10 cellular contexts compared by ENCODE assay signal in the genomic region with DNA sequence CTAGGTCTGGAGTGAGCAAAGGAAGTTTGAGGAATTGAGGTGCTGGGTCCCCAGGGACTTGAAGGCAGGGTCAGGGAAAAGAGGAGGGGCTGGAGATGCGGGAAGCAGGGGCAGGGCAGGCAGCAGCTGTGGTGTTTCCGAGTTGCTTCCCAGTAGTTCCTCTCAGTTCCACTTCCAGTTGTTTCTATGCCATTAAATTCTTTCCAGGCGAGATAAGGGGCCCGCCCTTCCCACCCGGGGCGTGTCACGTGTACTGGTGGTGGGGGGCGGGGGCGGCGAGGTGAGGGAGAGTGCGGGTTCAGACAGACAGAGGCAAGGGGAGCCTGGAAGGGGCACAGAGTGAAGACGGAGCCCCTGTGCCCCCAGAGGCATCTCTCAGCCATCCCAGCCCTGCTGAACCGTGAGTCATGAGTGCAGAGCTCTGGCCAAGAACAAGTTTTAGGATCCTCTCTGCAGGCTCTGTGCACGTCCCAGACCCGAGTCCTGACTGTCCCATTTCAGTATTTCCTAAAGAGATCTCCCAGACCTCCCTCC. TPM values are rescaled to one million over a fixed set of nuclear protein-coding genes. Genes with fewer than 3 reads are reported as not detected.
DNase-seq lines count a peak whose midpoint lies in the region; ATAC-seq and TF ChIP-seq lines count a peak whose summit lies in the region.
"Had no signal": no experiment of that assay in that cellular context is flagged by ENCODE, and none has a peak within 500 bp of the region (broad histone marks: within the 10 kb centered on the region; RNA-seq: fewer than 3 reads in every experiment).

No MANE protein-coding gene starts in this region.

- H3K4me1 ChIP-seq in A673 (ENCODE audit: insufficient read depth, low read length, poor library complexity, severe bottlenecking) = peaks cover 14% of the 10 kb centered on the region
- H3K4me1 ChIP-seq in Peyer's patch = peaks cover 0 to 30% (median 2%) of the 10 kb centered on the region in 4 donors

- peak overlapping the region; percentile 12 for H3K4me3 Mint-ChIP-seq in nephron progenitor cell
- H3K4me3 Mint-ChIP-seq: CD8-positive, alpha-beta T cell; T-helper 1 cell treated with Interleukin-12 subunit alpha and Interleukin-12 subunit beta and Interleukin-4 antibody, amounts not matched to agents 30 μg/mL and 1 μg/mL, for 36 hours had no signal

- peak; percentile 40 for DNase-seq in A673 (ENCODE audit: low spot score)
- DNase-seq in Peyer's patch = peak in 2 of 3 donors; percentile 60 to 70
- peak; percentile 46 for DNase-seq in fibroblast of peridontal ligament (ENCODE audit: extremely low read depth)
- DNase-seq in nephron progenitor cell = no peak
- no peak for DNase-seq in SW480 (ENCODE audit: low spot score)
- DNase-seq in NK-92 treated with Interleukin-12 subunit alpha and Interleukin-12 subunit beta, amount 100 ng/mL, for 24 hours (lab: John Stamatoyannopoulos, UW) = no peak
- no peak for DNase-seq in HuH-7 (ENCODE audit: low spot score)
- DNase-seq: CD8-positive, alpha-beta T cell had no signal

- no peak overlapping the region for H3K27ac Mint-ChIP-seq in nephron progenitor cell
- H3K27ac Mint-ChIP-seq: CD8-positive, alpha-beta T cell; T-helper 1 cell treated with Interleukin-12 subunit alpha and Interleukin-12 subunit beta and Interleukin-4 antibody, amounts not matched to agents 30 μg/mL and 1 μg/mL, for 36 hours had no signal

- no peak for ATAC-seq in GM21529 (IDR thresholded peaks at IDR 0.05; ENCODE audit: unreplicated experiment)

- H3K9me3 ChIP-seq in A673 (ENCODE audit: low read depth, low read length, poor library complexity, severe bottlenecking) (no peaks in the 10 kb centered on the region), Peyer's patch (no peaks in the 10 kb centered on the region)

- CTCF ChIA-PET in A673 (lab: Charles Lee) = interaction anchor here (2.3 kb wide), 1 partner anchor 11 kb away, joined by 6 read pairs; no protein-coding TSS in a partner anchor

- intact Hi-C loops in A673 (cut with micrococcal nuclease; ENCODE audit: unreplicated experiment) = no loop called here

- H3K27ac ChIP-seq in A673 (ENCODE audit: low read depth, low read length, poor library complexity, severe bottlenecking) (no peak overlapping the region), Peyer's patch (peak overlapping the region; percentile 66 to 83 (median 74))

- POLR2A ChIA-PET in A673 (lab: Charles Lee; ENCODE audit: low non-redundant PET) = no interaction called here

- peaks cover 5% of the 10 kb centered on the region for H3K27me3 ChIP-seq in A673 (replicated peaks; ENCODE audit: insufficient read depth, low read depth, low read length, poor library complexity)
- no peaks in the 10 kb centered on the region for H3K27me3 ChIP-seq in Peyer's patch

- BruUV-seq in A673 (replicated peaks; lab: Mats Ljungman, UMichigan) = no TSS peak

- peaks cover 69% of the 10 kb centered on the region for H3K27me3 Mint-ChIP-seq in nephron progenitor cell (ENCODE audit: low read depth, poor library complexity)

- no peak overlapping the region for H3K4me3 ChIP-seq in A673 (ENCODE audit: low read depth, low read length, poor library complexity, severe bottlenecking)
- H3K4me3 ChIP-seq in Peyer's patch = peak overlapping the region; percentile 20 to 46 (median 31)

- no peaks in the 10 kb centered on the region for H3K9me3 Mint-ChIP-seq in nephron progenitor cell
- H3K9me3 Mint-ChIP-seq: CD8-positive, alpha-beta T cell; T-helper 1 cell treated with Interleukin-12 subunit alpha and Interleukin-12 subunit beta and Interleukin-4 antibody, amounts not matched to agents 30 μg/mL and 1 μg/mL, for 36 hours had no signal

- TF ChIP-seq CTCF in A673 (conservative IDR thresholded peaks at IDR 0.05; ENCODE audit: low read depth, low read length) (no peak), Peyer's patch (IDR thresholded peaks at IDR 0.05) (no peak), nephron progenitor cell (IDR thresholded peaks at IDR 0.05) (no peak)

- no peaks in the 10 kb centered on the region for H3K36me3 Mint-ChIP-seq in nephron progenitor cell (ENCODE audit: low read depth)

- peaks cover 27% of the 10 kb centered on the region for H3K4me1 Mint-ChIP-seq in nephron progenitor cell

- TF ChIP-seq POLR2A in Peyer's patch (IDR thresholded peaks at IDR 0.05) = no peak

- H3K36me3 ChIP-seq in A673 (ENCODE audit: insufficient read depth, low read length, poor library complexity, severe bottlenecking) = no peaks in the 10 kb centered on the region
- H3K36me3 ChIP-seq in Peyer's patch = no peaks in the 10 kb centered on the region

RNA-seq across cellular contexts. Expression of gene TNXB, which starts 1.0 kb away (rescaled TPM):
- total RNA-seq in A673 (2021) (11.5 and 13.6 TPM in 2 replicates), Peyer's patch (100 to 1,000 TPM in 2 of 4 donors, 10 to 100 TPM in 2; 38.5 to 301 (median 117) TPM)

RNA-seq across cellular contexts. Expression of gene ATF6B, which starts 19.9 kb away (rescaled TPM):
- total RNA-seq in A673 (2021) = 70.2 and 74.7 TPM in 2 replicates
- total RNA-seq in Peyer's patch = 100 to 1,000 TPM in 3 of 4 donors, 10 to 100 TPM in 1; 75.3 to 408 (median 156) TPM

RNA-seq across cellular contexts. Expression of gene FKBPL, which starts 21.9 kb away (rescaled TPM):
- total RNA-seq in A673 (2021) (13.5 and 14.1 TPM in 2 replicates), Peyer's patch (1 to 10 TPM; 5.1 to 6.6 (median 5.6) TPM)

RNA-seq across cellular contexts. Expression of gene PRRT1, which starts 43.6 kb away (rescaled TPM):
- total RNA-seq in A673 (2021) (4.5 and 4.7 TPM in 2 replicates), Peyer's patch (1 to 10 TPM in 3 of 4 donors, not detected in 1; 3.1 to 4.1 (median 3.8) TPM)

RNA-seq across cellular contexts. Expression of gene PPT2, which starts 45.8 kb away (rescaled TPM):
- total RNA-seq in A673 (2021) = 58.6 and 70.9 TPM in 2 replicates
- total RNA-seq in Peyer's patch = 100 to 1,000 TPM in 1 of 4 donors, 10 to 100 TPM in 2, 1 to 10 TPM in 1; 7.4 to 121 (median 26.9) TPM

Comparison
In these comparisons a context has a peak if more than half of its experiments do, and no peak if none do; other contexts are left out.
1. DNase-seq: peak in A673 (single experiment), Peyer's patch (2 of 3) and fibroblast of peridontal ligament (single experiment); none in nephron progenitor cell (single experiment), SW480 (single experiment), NK-92 treated with Interleukin-12 subunit alpha and Interleukin-12 subunit beta, amount 100 ng/mL, for 24 hours (single experiment) and HuH-7 (single experiment).